ENCODE assay signal across 10 cellular contexts in the genomic region with DNA sequence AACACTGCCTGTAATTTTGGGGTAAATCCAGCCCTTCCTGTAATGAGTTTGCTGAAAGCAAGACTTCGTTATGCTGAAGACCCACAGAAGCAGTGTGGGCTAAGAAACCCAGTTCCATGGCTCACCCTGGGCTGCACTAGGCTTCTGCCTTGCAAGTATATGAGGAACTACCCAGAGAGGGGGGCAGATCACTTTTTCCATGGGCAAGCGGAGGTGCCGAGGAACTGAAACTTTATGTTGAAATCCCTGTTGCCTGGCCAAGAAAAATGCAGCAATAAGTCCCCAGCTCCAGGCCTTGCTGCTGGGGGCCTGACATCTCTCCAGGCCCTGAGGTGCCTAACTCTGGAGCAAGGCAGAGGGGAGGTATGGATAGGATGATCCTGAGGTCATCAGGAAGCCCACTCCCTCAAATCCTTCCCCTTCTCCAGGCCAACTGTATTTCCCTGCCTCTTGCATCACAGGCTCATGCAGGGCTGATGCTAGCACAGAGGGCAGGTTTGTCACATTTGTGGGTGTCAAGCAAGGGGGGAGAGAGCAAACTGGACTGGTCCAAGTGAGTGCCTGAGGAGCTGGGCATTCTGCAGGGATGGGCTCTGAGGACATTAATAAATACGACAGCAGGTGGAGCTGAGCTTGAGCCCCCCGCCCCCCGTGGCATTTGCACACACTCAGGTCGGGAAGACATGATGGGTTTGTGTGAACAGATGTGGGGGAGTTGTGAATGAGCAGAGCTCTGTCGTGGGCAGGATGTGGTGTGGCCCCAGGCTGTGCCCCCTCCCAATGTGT. TPM values are rescaled to one million over a fixed set of nuclear protein-coding genes. Genes with fewer than 3 reads are reported as not detected.
A peak's percentile ranks its signal among the peaks of the same experiment; 100 is the strongest.
DNase-seq lines count a peak whose midpoint lies in the region; ATAC-seq and TF ChIP-seq lines count a peak whose summit lies in the region.
"Had no signal": no experiment of that assay in that cellular context is flagged by ENCODE, and none has a peak within 500 bp of the region (broad histone marks: within the 10 kb centered on the region; RNA-seq: fewer than 3 reads in every experiment).

No MANE protein-coding gene starts in this region.

- H3K4me1 Mint-ChIP-seq in activated naive CD8-positive, alpha-beta T cell treated with anti-CD3 and anti-CD28 coated beads for 36 hours = peaks cover 47% of the 10 kb centered on the region

- TF ChIP-seq CTCF in liver (IDR thresholded peaks at IDR 0.05; ENCODE audit: low read depth, low read length, missing input control) (no peak), testis (IDR thresholded peaks at IDR 0.05) (no peak)

- H3K27me3 Mint-ChIP-seq in activated naive CD8-positive, alpha-beta T cell treated with anti-CD3 and anti-CD28 coated beads for 36 hours = no peaks in the 10 kb centered on the region

- H3K4me3 ChIP-seq in liver (ENCODE audit: low read depth in 1 of 3, low read length in 3 of 3) = no peak overlapping the region
- H3K4me3 ChIP-seq in testis = no peak overlapping the region

- H3K9me3 Mint-ChIP-seq in activated naive CD8-positive, alpha-beta T cell treated with anti-CD3 and anti-CD28 coated beads for 36 hours = no peaks in the 10 kb centered on the region

- H3K27ac ChIP-seq in liver (ENCODE audit: low read depth in 1 of 2, low read length in 2 of 2) = peak overlapping the region; percentile 48 to 49
- H3K27ac ChIP-seq in testis = peak overlapping the region in 1 of 2 donors; percentile 15
- H3K27ac ChIP-seq: parathyroid adenoma had no signal

- no peak for TF ChIP-seq RAD21 in liver (IDR thresholded peaks at IDR 0.05)

- no peaks in the 10 kb centered on the region for H3K36me3 Mint-ChIP-seq in activated naive CD8-positive, alpha-beta T cell treated with anti-CD3 and anti-CD28 coated beads for 36 hours

- 60% methylated on average over 8 of the region's 8 CpGs for WGBS in liver
- 61 to 69% methylated on average over 8 of the region's 8 CpGs for WGBS in testis, 2 donors

- H3K4me3 Mint-ChIP-seq in activated naive CD8-positive, alpha-beta T cell treated with anti-CD3 and anti-CD28 coated beads for 36 hours = peak overlapping the region; percentile 29

- ATAC-seq in HG02884 (IDR thresholded peaks at IDR 0.05; ENCODE audit: unreplicated experiment) = no peak

- H3K4me1 ChIP-seq in liver (ENCODE audit: control insufficient read depth in 4 of 4, insufficient read depth in 4 of 4, low read length in 3 of 4) = peaks cover 2 to 31% (median 11%) of the 10 kb centered on the region in 4 donors
- H3K4me1 ChIP-seq in testis = peaks cover 43% of the 10 kb centered on the region

- no peak for TF ChIP-seq POLR2A in testis (IDR thresholded peaks at IDR 0.05)

- H3K27me3 ChIP-seq in liver (ENCODE audit: control insufficient read depth in 4 of 4, insufficient read depth in 4 of 4, low read length in 3 of 4) (no peaks in the 10 kb centered on the region), testis (no peaks in the 10 kb centered on the region)

- intact Hi-C loops in testis (cut with DNase I; ENCODE audit: low total_unique reads) = no loop called here

- no peak overlapping the region for H3K9ac ChIP-seq in liver (ENCODE audit: low read depth in 1 of 2, low read length in 2 of 2)
- H3K9ac ChIP-seq: parathyroid adenoma had no signal

- peak overlapping the region; percentile 79 for H3K27ac Mint-ChIP-seq in activated naive CD8-positive, alpha-beta T cell treated with anti-CD3 and anti-CD28 coated beads for 36 hours

- peak; percentile 100 for DNase-seq in MV-4-11 (lab: John Stamatoyannopoulos, UW)
- DNase-seq in activated naive CD8-positive, alpha-beta T cell treated with anti-CD3 and anti-CD28 coated beads for 36 hours = peak; percentile 39
- peak; percentile 41 for DNase-seq in testis
- no peak for DNase-seq in NCI-H82 treated with DMSO at 0.1 percent for 48 hours (lab: John Stamatoyannopoulos, UW; ENCODE audit: unreplicated experiment)
- DNase-seq in HUDEP-2 (lab: John Stamatoyannopoulos, UW; ENCODE audit: unreplicated experiment in 76 of 76) = no peak
- no peak for DNase-seq in DMS 273 (lab: John Stamatoyannopoulos, UW; ENCODE audit: unreplicated experiment)

- H3K36me3 ChIP-seq in liver (ENCODE audit: control insufficient read depth in 4 of 4, insufficient read depth in 3 of 4, low read depth in 1 of 4, low read length in 3 of 4) (no peaks in the 10 kb centered on the region), testis (ENCODE audit: low read depth, missing control alignments) (no peaks in the 10 kb centered on the region)

- H3K9me3 ChIP-seq in liver (ENCODE audit: control insufficient read depth in 4 of 4, low read length in 3 of 4) (no peaks in the 10 kb centered on the region), testis (no peaks in the 10 kb centered on the region)

TF ChIP-seq in liver, 16 proteins besides CTCF, POLR2A, EP300 and RAD21 (continues in another document):
- TF ChIP-seq JUND (IDR thresholded peaks at IDR 0.05) = peak in 1 of 2 donors; percentile 42
- TF ChIP-seq FOXA1 (IDR thresholded peaks at IDR 0.05) = no peak
- TF ChIP-seq FOXA2 (IDR thresholded peaks at IDR 0.05) = no peak
- TF ChIP-seq EGR1 (IDR thresholded peaks at IDR 0.05; ENCODE audit: low read depth in 2 of 2) = peak in 1 of 2 donors; percentile 33
- TF ChIP-seq YY1 (IDR thresholded peaks at IDR 0.05) = no peak
- TF ChIP-seq, protein P1, sequence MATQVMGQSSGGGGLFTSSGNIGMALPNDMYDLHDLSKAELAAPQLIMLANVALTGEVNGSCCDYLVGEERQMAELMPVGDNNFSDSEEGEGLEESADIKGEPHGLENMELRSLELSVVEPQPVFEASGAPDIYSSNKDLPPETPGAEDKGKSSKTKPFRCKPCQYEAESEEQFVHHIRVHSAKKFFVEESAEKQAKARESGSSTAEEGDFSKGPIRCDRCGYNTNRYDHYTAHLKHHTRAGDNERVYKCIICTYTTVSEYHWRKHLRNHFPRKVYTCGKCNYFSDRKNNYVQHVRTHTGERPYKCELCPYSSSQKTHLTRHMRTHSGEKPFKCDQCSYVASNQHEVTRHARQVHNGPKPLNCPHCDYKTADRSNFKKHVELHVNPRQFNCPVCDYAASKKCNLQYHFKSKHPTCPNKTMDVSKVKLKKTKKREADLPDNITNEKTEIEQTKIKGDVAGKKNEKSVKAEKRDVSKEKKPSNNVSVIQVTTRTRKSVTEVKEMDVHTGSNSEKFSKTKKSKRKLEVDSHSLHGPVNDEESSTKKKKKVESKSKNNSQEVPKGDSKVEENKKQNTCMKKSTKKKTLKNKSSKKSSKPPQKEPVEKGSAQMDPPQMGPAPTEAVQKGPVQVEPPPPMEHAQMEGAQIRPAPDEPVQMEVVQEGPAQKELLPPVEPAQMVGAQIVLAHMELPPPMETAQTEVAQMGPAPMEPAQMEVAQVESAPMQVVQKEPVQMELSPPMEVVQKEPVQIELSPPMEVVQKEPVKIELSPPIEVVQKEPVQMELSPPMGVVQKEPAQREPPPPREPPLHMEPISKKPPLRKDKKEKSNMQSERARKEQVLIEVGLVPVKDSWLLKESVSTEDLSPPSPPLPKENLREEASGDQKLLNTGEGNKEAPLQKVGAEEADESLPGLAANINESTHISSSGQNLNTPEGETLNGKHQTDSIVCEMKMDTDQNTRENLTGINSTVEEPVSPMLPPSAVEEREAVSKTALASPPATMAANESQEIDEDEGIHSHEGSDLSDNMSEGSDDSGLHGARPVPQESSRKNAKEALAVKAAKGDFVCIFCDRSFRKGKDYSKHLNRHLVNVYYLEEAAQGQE (IDR thresholded peaks at IDR 0.05) = no peak
- TF ChIP-seq, protein P2, sequence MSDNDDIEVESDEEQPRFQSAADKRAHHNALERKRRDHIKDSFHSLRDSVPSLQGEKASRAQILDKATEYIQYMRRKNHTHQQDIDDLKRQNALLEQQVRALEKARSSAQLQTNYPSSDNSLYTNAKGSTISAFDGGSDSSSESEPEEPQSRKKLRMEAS (IDR thresholded peaks at IDR 0.05) = no peak
- TF ChIP-seq, protein P3, sequence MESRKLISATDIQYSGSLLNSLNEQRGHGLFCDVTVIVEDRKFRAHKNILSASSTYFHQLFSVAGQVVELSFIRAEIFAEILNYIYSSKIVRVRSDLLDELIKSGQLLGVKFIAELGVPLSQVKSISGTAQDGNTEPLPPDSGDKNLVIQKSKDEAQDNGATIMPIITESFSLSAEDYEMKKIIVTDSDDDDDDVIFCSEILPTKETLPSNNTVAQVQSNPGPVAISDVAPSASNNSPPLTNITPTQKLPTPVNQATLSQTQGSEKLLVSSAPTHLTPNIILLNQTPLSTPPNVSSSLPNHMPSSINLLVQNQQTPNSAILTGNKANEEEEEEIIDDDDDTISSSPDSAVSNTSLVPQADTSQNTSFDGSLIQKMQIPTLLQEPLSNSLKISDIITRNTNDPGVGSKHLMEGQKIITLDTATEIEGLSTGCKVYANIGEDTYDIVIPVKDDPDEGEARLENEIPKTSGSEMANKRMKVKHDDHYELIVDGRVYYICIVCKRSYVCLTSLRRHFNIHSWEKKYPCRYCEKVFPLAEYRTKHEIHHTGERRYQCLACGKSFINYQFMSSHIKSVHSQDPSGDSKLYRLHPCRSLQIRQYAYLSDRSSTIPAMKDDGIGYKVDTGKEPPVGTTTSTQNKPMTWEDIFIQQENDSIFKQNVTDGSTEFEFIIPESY (IDR thresholded peaks at IDR 0.05) = no peak
- no peak for TF ChIP-seq HNF4A (conservative IDR thresholded peaks at IDR 0.05)
- no peak for TF ChIP-seq HNF4G (IDR thresholded peaks at IDR 0.05)

RNA-seq across cellular contexts. Expression of a gene that starts 8.7 kb away (rescaled TPM):
- 1 to 10 TPM; 5.6 to 6.2 TPM for total RNA-seq in activated naive CD8-positive, alpha-beta T cell treated with anti-CD3 and anti-CD28 coated beads for 36 hours
- 10 to 100 TPM in 1 of 2 donors, 1 to 10 TPM in 1; 8.2 to 26.9 TPM for total RNA-seq in liver
- polyA plus RNA-seq in liver = 10 to 100 TPM; 12.4 to 12.5 TPM
- 10 to 100 TPM; 53.1 to 68.1 TPM for total RNA-seq in testis
- 28.2 TPM for polyA plus RNA-seq in testis (ENCODE audit: insufficient read depth, low read depth, low replicate concordance)

RNA-seq across cellular contexts. Expression of a gene that starts 10.3 kb away (rescaled TPM):
- under 1 TPM; 0.12 to 0.49 TPM for total RNA-seq in activated naive CD8-positive, alpha-beta T cell treated with anti-CD3 and anti-CD28 coated beads for 36 hours
- total RNA-seq in liver (10 to 100 TPM; 10.7 to 33.4 TPM), testis (10 to 100 TPM; 33.1 to 84.9 TPM)
- polyA plus RNA-seq in liver (10 to 100 TPM; 33.5 to 79.3 TPM), testis (ENCODE audit: insufficient read depth, low read depth, low replicate concordance) (29.1 TPM)

RNA-seq across cellular contexts. Expression of a gene that starts 32.4 kb away (rescaled TPM):
- 10 to 100 TPM; 45.6 to 47.6 TPM for total RNA-seq in activated naive CD8-positive, alpha-beta T cell treated with anti-CD3 and anti-CD28 coated beads for 36 hours
- total RNA-seq in liver (10 to 100 TPM; 19.3 to 22.6 TPM), testis (10 to 100 TPM; 12.6 TPM)
- polyA plus RNA-seq in liver (10 to 100 TPM; 10.3 to 21.3 TPM), testis (ENCODE audit: insufficient read depth, low read depth, low replicate concordance) (12.6 TPM)

RNA-seq across cellular contexts. Expression of a gene that starts 57.2 kb away (rescaled TPM):
- total RNA-seq in activated naive CD8-positive, alpha-beta T cell treated with anti-CD3 and anti-CD28 coated beads for 36 hours = not detected
- total RNA-seq in liver (under 1 TPM in 1 of 2 donors, not detected in 1; 0.33 TPM), testis (1 to 10 TPM; 1.5 to 8.7 TPM)
- polyA plus RNA-seq in liver (under 1 TPM in 1 of 2 donors, not detected in 1; 0.02 TPM), testis (ENCODE audit: insufficient read depth, low read depth, low replicate concordance) (3.0 TPM)
- total RNA-seq: bronchial epithelial cell had no signal

Comparison
In these comparisons a context has a peak if more than half of its experiments do, and no peak if none do; other contexts are left out.
1. DNase-seq: peak in MV-4-11 (single experiment), activated naive CD8-positive, alpha-beta T cell treated with anti-CD3 and anti-CD28 coated beads for 36 hours (single experiment) and testis (single experiment); none in NCI-H82 treated with DMSO at 0.1 percent for 48 hours (single experiment), HUDEP-2 (0 of 76) and DMS 273 (single experiment).
2. RNA of a gene that starts 10.3 kb away (total RNA-seq): 33.1 to 84.9 TPM in testis and 10.7 to 33.4 TPM in liver; 0.12 to 0.49 TPM in activated naive CD8-positive, alpha-beta T cell treated with anti-CD3 and anti-CD28 coated beads for 36 hours; every median in the first group is over 4 times any median in the second.